Comparison of ENCODE assay signal across 8 cellular contexts in the genomic region with DNA sequence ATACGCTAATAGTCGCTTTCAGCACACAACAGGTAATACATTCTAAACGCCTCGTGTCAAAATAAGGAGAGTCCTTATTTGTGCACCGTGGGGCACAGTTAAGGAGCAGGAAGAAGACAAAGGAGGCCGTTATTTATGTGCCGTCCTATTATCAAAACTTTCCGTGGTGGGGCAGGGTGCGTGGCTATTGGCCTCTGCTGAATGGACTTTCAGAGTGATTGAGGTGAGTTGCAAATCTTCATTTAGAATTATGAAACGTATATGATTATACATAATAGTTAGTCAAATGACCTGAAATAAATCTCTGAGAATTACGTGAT. TPM values are rescaled to one million over a fixed set of nuclear protein-coding genes. Genes with fewer than 3 reads are reported as not detected.
DNase-seq lines count a peak whose midpoint lies in the region; ATAC-seq lines count a peak whose summit lies in the region.

No MANE protein-coding gene starts in this region.

- peak overlapping the region; percentile 84 for H3K9ac ChIP-seq in iPS-20b (ENCODE audit: low read depth, low read length)

- H3K27me3 Mint-ChIP-seq in activated naive CD8-positive, alpha-beta T cell treated with anti-CD3 and anti-CD28 coated beads for 36 hours: no peaks in the 10 kb centered on the region

- H3K4me1 Mint-ChIP-seq in activated naive CD8-positive, alpha-beta T cell treated with anti-CD3 and anti-CD28 coated beads for 36 hours: peaks cover 32% of the 10 kb centered on the region

- H3K27ac Mint-ChIP-seq in activated naive CD8-positive, alpha-beta T cell treated with anti-CD3 and anti-CD28 coated beads for 36 hours: peak overlapping the region; percentile 92

- H3K27ac ChIP-seq in iPS-20b (ENCODE audit: low read length): no peak overlapping the region

- H3K9me3 ChIP-seq in MG63: no peaks in the 10 kb centered on the region
- H3K9me3 ChIP-seq in iPS-20b (ENCODE audit: insufficient read depth, low read depth, low read length): no peaks in the 10 kb centered on the region

- H3K9me3 Mint-ChIP-seq in activated naive CD8-positive, alpha-beta T cell treated with anti-CD3 and anti-CD28 coated beads for 36 hours: no peaks in the 10 kb centered on the region

- H3K27me3 ChIP-seq in MG63 (no peaks in the 10 kb centered on the region), iPS-20b (ENCODE audit: insufficient read depth, low read length) (no peaks in the 10 kb centered on the region)

- H3K4me3 ChIP-seq in MG63: peak overlapping the region; percentile 89
- H3K4me3 ChIP-seq in iPS-20b (ENCODE audit: low read length): peak overlapping the region; percentile 77

- H3K4me1 ChIP-seq in iPS-20b (ENCODE audit: insufficient read depth, low read length): peaks cover 5% of the 10 kb centered on the region

- H3K36me3 ChIP-seq in MG63 (peaks cover 55% of the 10 kb centered on the region), iPS-20b (ENCODE audit: insufficient read depth, low read depth, low read length) (peaks cover 7% of the 10 kb centered on the region; the same call in 1 of the 2 replicates)

- peak overlapping the region; percentile 93 for H3K4me3 Mint-ChIP-seq in activated naive CD8-positive, alpha-beta T cell treated with anti-CD3 and anti-CD28 coated beads for 36 hours

- DNase-seq in NCI-H748 treated with DMSO at 0.1 percent for 48 hours (lab: John Stamatoyannopoulos, UW) (peak; percentile 28), NCI-H748 (lab: John Stamatoyannopoulos, UW; ENCODE audit: unreplicated experiment) (no peak), MG63 (no peak), UCSD-AML1 (lab: John Stamatoyannopoulos, UW; ENCODE audit: unreplicated experiment) (no peak)
- peak; percentile 26 for DNase-seq in activated naive CD8-positive, alpha-beta T cell treated with anti-CD3 and anti-CD28 coated beads for 36 hours
- DNase-seq in stimulated activated CD4-positive, alpha-beta T cell treated with anti-CD3 and anti-CD28 coated beads, Interleukin-4, amount 100 ng/mL, for 24 hours: peak; percentile 28

- peaks cover 27% of the 10 kb centered on the region for H3K36me3 Mint-ChIP-seq in activated naive CD8-positive, alpha-beta T cell treated with anti-CD3 and anti-CD28 coated beads for 36 hours

- no peak for ATAC-seq in GM19328 (IDR thresholded peaks at IDR 0.05; ENCODE audit: unreplicated experiment)

RNA-seq across cellular contexts. Expression of a gene that starts 0.8 kb away (rescaled TPM):
- 26.2 and 37.6 TPM in 2 replicates for total RNA-seq in MG63 (2014; rRNA removed; shearing (Covaris generic); ENCODE audit: low replicate concordance)
- 10 to 100 TPM; 24.1 to 30.5 TPM for total RNA-seq in activated naive CD8-positive, alpha-beta T cell treated with anti-CD3 and anti-CD28 coated beads for 36 hours

RNA-seq across cellular contexts. Expression of a gene that starts 27.6 kb away (rescaled TPM):
- total RNA-seq in MG63 (2014; rRNA removed; shearing (Covaris generic); ENCODE audit: low replicate concordance): 115 and 231 TPM in 2 replicates
- 10 to 100 TPM; 27.2 to 29.4 TPM for total RNA-seq in activated naive CD8-positive, alpha-beta T cell treated with anti-CD3 and anti-CD28 coated beads for 36 hours

RNA-seq across cellular contexts. Expression of a gene that starts 58.3 kb away (rescaled TPM):
- total RNA-seq in MG63 (2014; rRNA removed; shearing (Covaris generic); ENCODE audit: low replicate concordance): 7.1 and 11.1 TPM in 2 replicates
- total RNA-seq in activated naive CD8-positive, alpha-beta T cell treated with anti-CD3 and anti-CD28 coated beads for 36 hours: 10 to 100 TPM in 1 of 2 experiments, 1 to 10 TPM in 1; 7.6 to 10.4 TPM

Comparison
In these comparisons a context has a peak if more than half of its experiments do, and no peak if none do; other contexts are left out.
1. DNase-seq: peak in NCI-H748 treated with DMSO at 0.1 percent for 48 hours (single experiment), activated naive CD8-positive, alpha-beta T cell treated with anti-CD3 and anti-CD28 coated beads for 36 hours (single experiment) and stimulated activated CD4-positive, alpha-beta T cell treated with anti-CD3 and anti-CD28 coated beads, Interleukin-4, amount 100 ng/mL, for 24 hours (single experiment); none in NCI-H748 (single experiment), MG63 (single experiment) and UCSD-AML1 (single experiment).